8 cellular contexts compared by ENCODE assay signal in genomic region chr1:44355582-44356305, GRCh38. TPM values are rescaled to one million over a fixed set of nuclear protein-coding genes. Genes with fewer than 3 reads are reported as not detected.
DNase-seq lines count a peak whose midpoint lies in the region; ATAC-seq and TF ChIP-seq lines count a peak whose summit lies in the region.

No MANE protein-coding gene starts in this region.

- peaks cover 30% of the 10 kb centered on the region for H3K79me2 ChIP-seq in Loucy (ENCODE audit: insufficient read depth, low read length)

- H2AFZ ChIP-seq in Loucy (ENCODE audit: low read length) (peak overlapping the region; percentile 100), neuron (ENCODE audit: low read depth, low read length) (peak overlapping the region; percentile 92)

- H3K27me3 Mint-ChIP-seq in chondrocyte (ENCODE audit: low read depth), result no peaks in the 10 kb centered on the region

- ATAC-seq in GM18519 (IDR thresholded peaks at IDR 0.05; ENCODE audit: low FRiP score, unreplicated experiment), result no peak

- peak overlapping the region; percentile 60 for H3K4me3 ChIP-seq in Loucy (ENCODE audit: low read length, poor library complexity, severe bottlenecking)
- H3K4me3 ChIP-seq in neuron (ENCODE audit: low read length), result peak overlapping the region; percentile 83
- H3K4me3 ChIP-seq in effector memory CD4-positive, alpha-beta T cell (ENCODE audit: insufficient read depth, low read depth, low read length, poor library complexity, severe bottlenecking), result no peak overlapping the region

- no peaks in the 10 kb centered on the region for H3K9me2 ChIP-seq in Loucy (replicated peaks; ENCODE audit: low read depth, low read length)

- H3K36me3 ChIP-seq in Loucy (ENCODE audit: insufficient read depth, low read length), result no peaks in the 10 kb centered on the region
- no peaks in the 10 kb centered on the region for H3K36me3 ChIP-seq in neuron (ENCODE audit: insufficient read depth, low read length)
- H3K36me3 ChIP-seq in effector memory CD4-positive, alpha-beta T cell (ENCODE audit: control insufficient read depth, insufficient read depth, low read length), result no peaks in the 10 kb centered on the region

- peak overlapping the region; percentile 48 for H3K9ac ChIP-seq in Loucy (ENCODE audit: low read depth, low read length, poor library complexity, severe bottlenecking)

- peaks cover 10% of the 10 kb centered on the region for H4K20me1 ChIP-seq in Loucy (ENCODE audit: insufficient read depth, low read length, poor library complexity, severe bottlenecking)

- H3K4me1 ChIP-seq in Loucy (ENCODE audit: insufficient read depth, low read length, poor library complexity, severe bottlenecking) (peaks cover 30% of the 10 kb centered on the region), neuron (ENCODE audit: insufficient read depth, low read length) (peaks cover 18% of the 10 kb centered on the region)
- peaks cover 7% of the 10 kb centered on the region for H3K4me1 ChIP-seq in effector memory CD4-positive, alpha-beta T cell (ENCODE audit: control insufficient read depth, insufficient read depth, low read length, poor library complexity, severe bottlenecking)

- H3K27ac ChIP-seq in effector memory CD4-positive, alpha-beta T cell (ENCODE audit: insufficient read depth, low read length, poor library complexity, severe bottlenecking), result no peak overlapping the region

- TF ChIP-seq CTCF in Loucy (conservative IDR thresholded peaks at IDR 0.05; ENCODE audit: low read length) (no peak), chondrocyte (IDR thresholded peaks at IDR 0.05) (no peak)

- H3K4me1 Mint-ChIP-seq in chondrocyte (ENCODE audit: low read depth), result peaks cover 35% of the 10 kb centered on the region

- peak; percentile 63 for DNase-seq in DMS53 (lab: John Stamatoyannopoulos, UW)
- DNase-seq in chondrocyte (ENCODE audit: low spot score), result no peak
- no peak for DNase-seq in HK-2 (ENCODE audit: unreplicated experiment)
- no peak for DNase-seq in germinal center (ENCODE audit: low spot score)
- DNase-seq in effector memory CD4-positive, alpha-beta T cell, result no peak

- H3K9me3 ChIP-seq in Loucy (ENCODE audit: insufficient read depth, low read depth, low read length), result no peaks in the 10 kb centered on the region
- H3K9me3 ChIP-seq in neuron (ENCODE audit: low read length), result no peaks in the 10 kb centered on the region
- no peaks in the 10 kb centered on the region for H3K9me3 ChIP-seq in effector memory CD4-positive, alpha-beta T cell (ENCODE audit: control insufficient read depth, low read length)

- H3K27me3 ChIP-seq in Loucy (ENCODE audit: insufficient read depth, low read length, poor library complexity, severe bottlenecking), result no peaks in the 10 kb centered on the region
- no peaks in the 10 kb centered on the region for H3K27me3 ChIP-seq in neuron (ENCODE audit: insufficient read depth, low read length)
- no peaks in the 10 kb centered on the region for H3K27me3 ChIP-seq in effector memory CD4-positive, alpha-beta T cell (replicated peaks; ENCODE audit: control insufficient read depth, insufficient read depth, low read length, poor library complexity, severe bottlenecking)

- no peaks in the 10 kb centered on the region for H3K9me3 Mint-ChIP-seq in chondrocyte (ENCODE audit: low read depth)

- no peaks in the 10 kb centered on the region for H3F3A ChIP-seq in Loucy (ENCODE audit: low read depth)

- peak overlapping the region; percentile 85 for H3K27ac Mint-ChIP-seq in chondrocyte (ENCODE audit: unreplicated experiment)

- H3K4me3 Mint-ChIP-seq in chondrocyte (ENCODE audit: unreplicated experiment), result peak overlapping the region; percentile 89

- H3K36me3 Mint-ChIP-seq in chondrocyte (ENCODE audit: low read depth), result peaks cover under 1% of the 10 kb centered on the region

- peak overlapping the region; percentile 66 for H3K4me2 ChIP-seq in Loucy (ENCODE audit: low read depth, low read length, poor library complexity, severe bottlenecking)

RNA-seq across cellular contexts. Expression of gene ERI3, which starts 0.7 kb away (rescaled TPM):
- 46.0 to 65.3 TPM (median 47.7 TPM) in 3 replicates for total RNA-seq in chondrocyte

RNA-seq across cellular contexts. Expression of gene RNF220, which starts 49.3 kb away (rescaled TPM):
- total RNA-seq in chondrocyte, result 58.4 to 59.3 TPM (median 58.8 TPM) in 3 replicates
